Comparison of ENCODE assay signal across 13 cellular contexts in the genomic region with DNA sequence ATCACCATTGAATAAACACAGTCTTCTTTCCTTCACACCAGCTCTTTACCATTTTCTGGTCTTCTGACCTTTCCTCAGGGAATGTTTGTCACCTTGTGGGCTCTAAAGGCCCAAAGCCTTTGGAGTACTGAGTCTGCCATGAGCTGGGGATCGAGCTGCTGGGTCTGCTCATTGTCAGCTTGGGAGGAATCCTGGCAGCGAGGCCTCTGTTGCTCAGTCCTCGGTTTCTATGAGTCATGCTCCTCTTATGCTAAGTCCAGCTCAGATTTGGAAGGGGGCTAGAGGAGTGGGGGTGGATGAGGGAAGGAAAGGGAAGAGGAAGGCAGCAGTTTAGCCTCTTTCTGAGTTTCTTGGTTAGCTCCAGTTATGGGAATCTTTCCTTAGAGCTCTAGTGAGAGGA. TPM values are rescaled to one million over a fixed set of nuclear protein-coding genes. Genes with fewer than 3 reads are reported as not detected.
A peak's percentile ranks its signal among the peaks of the same experiment; 100 is the strongest.
DNase-seq lines count a peak whose midpoint lies in the region; ATAC-seq and TF ChIP-seq lines count a peak whose summit lies in the region.
"Had no signal": no experiment of that assay in that cellular context is flagged by ENCODE, and none has a peak within 500 bp of the region (broad histone marks: within the 10 kb centered on the region; RNA-seq: fewer than 3 reads in every experiment).

No MANE protein-coding gene starts in this region.

- intact Hi-C loops in heart left ventricle (cut with DNase I) (no loop called here), posterior vena cava (cut with DNase I) (no loop called here)

- 15 to 36% (median 29%) methylated on average over 3 of the region's 3 CpGs for WGBS in heart left ventricle, 4 donors

- H3K9me3 ChIP-seq in adipocyte (ENCODE audit: control insufficient read depth, low read length) (no peaks in the 10 kb centered on the region), heart left ventricle (no peaks in the 10 kb centered on the region)
- H3K9me3 ChIP-seq: neutrophil, tibial nerve had no signal

- ATAC-seq in heart left ventricle (peak; percentile 55 to 94 (median 89)), GM18867 (IDR thresholded peaks at IDR 0.05; ENCODE audit: unreplicated experiment) (no peak), HG03565 (IDR thresholded peaks at IDR 0.05; ENCODE audit: unreplicated experiment) (no peak)

- no peak for TF ChIP-seq POLR2A in heart left ventricle (IDR thresholded peaks at IDR 0.05)

- no peak for TF ChIP-seq CTCF in heart left ventricle (IDR thresholded peaks at IDR 0.05)

- H3K36me3 ChIP-seq in adipocyte (ENCODE audit: control insufficient read depth, insufficient read depth, low read length, severe bottlenecking) = no peaks in the 10 kb centered on the region
- no peaks in the 10 kb centered on the region for H3K36me3 ChIP-seq in heart left ventricle
- H3K36me3 ChIP-seq: neutrophil, tibial nerve had no signal

- H3K27ac ChIP-seq in heart left ventricle = peak overlapping the region in 3 of 12 donors; percentile 38 to 66 (median 46)
- H3K27ac ChIP-seq: neutrophil had no signal

- peak; percentile 56 for DNase-seq in EL
- DNase-seq in adipocyte (ENCODE audit: low read depth) = peak; percentile 78
- peak in 4 of 5 donors; percentile 26 to 61 (median 40) for DNase-seq in heart left ventricle
- DNase-seq in posterior vena cava (ENCODE audit: low spot score) = peak; percentile 85
- no peak for DNase-seq in NCI-H510A treated with DMSO at 0.1 percent for 48 hours (lab: John Stamatoyannopoulos, UW)
- no peak for DNase-seq in NCI-H526 (lab: John Stamatoyannopoulos, UW)
- DNase-seq: CD4-positive, CD25-positive, alpha-beta regulatory T cell; NCI-H2029 treated with DMSO at 0.1 percent for 48 hours; RPMI8226 had no signal

- H3K4me3 ChIP-seq in adipocyte (ENCODE audit: low read length) = no peak overlapping the region
- H3K4me3 ChIP-seq in heart left ventricle = no peak overlapping the region
- H3K4me3 ChIP-seq: tibial nerve had no signal

- H3K4me1 ChIP-seq in adipocyte (ENCODE audit: control insufficient read depth, insufficient read depth, low read length) = peaks cover 13% of the 10 kb centered on the region
- peaks cover 0 to 3% (median 0%) of the 10 kb centered on the region in 12 donors for H3K4me1 ChIP-seq in heart left ventricle

- H3K27me3 ChIP-seq in adipocyte (replicated peaks; ENCODE audit: control insufficient read depth, insufficient read depth, low read length) (no peaks in the 10 kb centered on the region), heart left ventricle (peaks cover 0 to 36% (median 0%) of the 10 kb centered on the region in 9 donors)
- H3K27me3 ChIP-seq: neutrophil, tibial nerve had no signal

- H3K9ac ChIP-seq in adipocyte (ENCODE audit: low read length) = peak overlapping the region; percentile 43

RNA-seq across cellular contexts. Expression of a gene that starts 31.1 kb away (rescaled TPM):
- total RNA-seq in heart left ventricle = 10 to 100 TPM in 2 of 9 donors, 1 to 10 TPM in 7; 3.1 to 14.0 (median 5.8) TPM
- 1 to 10 TPM; 1.8 to 2.4 TPM for polyA plus RNA-seq in heart left ventricle
- total RNA-seq in posterior vena cava = 10 to 100 TPM; 32.4 to 46.1 TPM

Comparison
In these comparisons a context has a peak if more than half of its experiments do, and no peak if none do; other contexts are left out.
1. DNase-seq: peak in EL (single experiment), adipocyte (single experiment), heart left ventricle (4 of 5) and posterior vena cava (single experiment); none in NCI-H510A treated with DMSO at 0.1 percent for 48 hours (single experiment) and NCI-H526 (0 of 2).
2. ATAC-seq: peak in heart left ventricle (4 of 4); none in GM18867 (single experiment) and HG03565 (single experiment).